Comparison of ENCODE assay signal across 7 cellular contexts in genomic region chr16:13739621-13740373, GRCh38.
A peak's percentile ranks its signal among the peaks of the same experiment; 100 is the strongest.
DNase-seq lines count a peak whose midpoint lies in the region; ATAC-seq, FAIRE-seq and TF ChIP-seq lines count a peak whose summit lies in the region.
"Not testable (repeated sequence)": the region's sequence is repeated elsewhere in the genome, so short reads cannot be mapped to it uniquely, and the experiment has no call there.

No MANE protein-coding gene starts in this region.

- POLR2A ChIA-PET in OCI-LY7 (lab: Charles Lee), result not testable (repeated sequence)
- POLR2A ChIA-PET in K562 (lab: Yijun Ruan, JAX), result interaction anchor here (0.6 kb wide), 1 partner anchor 28 kb away, joined by 3 read pairs; no protein-coding TSS in a partner anchor

- not testable (repeated sequence) for H3K36me3 ChIP-seq in OCI-LY7 (ENCODE audit: insufficient read depth, low read length); K562 (ENCODE audit: control insufficient read depth, insufficient read depth, low read length); heart left ventricle; mesendoderm (ENCODE audit: control insufficient read depth, insufficient read depth, low read length)

- H3K9me1 ChIP-seq in K562 (ENCODE audit: control insufficient read depth, insufficient read depth, low read length), result not testable (repeated sequence)

- H3K36me3 Mint-ChIP-seq in HFFc6 (ENCODE audit: low read depth), result not testable (repeated sequence)

- H4K5ac ChIP-seq in mesendoderm (ENCODE audit: low read length), result not testable (repeated sequence)

- not testable (repeated sequence) for H2BK15ac ChIP-seq in mesendoderm (replicated peaks; ENCODE audit: low read depth)

- FAIRE-seq in K562 (lab: Jason Lieb, UNC), result not testable (repeated sequence)

- in situ Hi-C loops in K562 (cut with MboI), result not testable (repeated sequence)

- WGBS in K562 (ENCODE audit: insufficient coverage, low coverage, missing lambda C conversion rate), result 7% methylated on average over 14 of the region's 14 CpGs
- WGBS in heart left ventricle, 4 donors, result 78 to 90% (median 79%) methylated on average over 14 of the region's 14 CpGs
- no CpG with 5 or more reads among the region's 14 CpGs for WGBS in mesendoderm (ENCODE audit: extremely low coverage, insufficient coverage, low lambda C conversion rate)

- not testable (repeated sequence) for H3K4me3 Mint-ChIP-seq in HFFc6

- not testable (repeated sequence) for H4K8ac ChIP-seq in mesendoderm (ENCODE audit: low read depth, low read length)

- TF ChIP-seq RAD21 in K562 (CRISPR knock-in tag; conservative IDR thresholded peaks at IDR 0.05 in 1 of 2, IDR thresholded peaks at IDR 0.05 in 1 of 2), result 0 out of 4 replicates have a peak, but pooled peaks of 1 of the 2 experiments have one; percentile 14

- not testable (repeated sequence) for H3K4ac ChIP-seq in mesendoderm (ENCODE audit: low read depth, low read length)

- H2BK5ac ChIP-seq in mesendoderm (ENCODE audit: low read length), result not testable (repeated sequence)

- not testable (repeated sequence) for BruUV-seq in OCI-LY7 (replicated peaks; lab: Mats Ljungman, UMichigan); K562 (replicated peaks; lab: Mats Ljungman, UMichigan)

- CTCF ChIA-PET in OCI-LY7 (lab: Charles Lee; ENCODE audit: unreplicated experiment), result not testable (repeated sequence)
- CTCF ChIA-PET in K562 (lab: Yijun Ruan, JAX; ENCODE audit: low intra/inter-chr PET ratio), result interaction anchor here (0.6 to 1.8 kb wide), 3 partner anchors 126 to 180 kb away, joined by 3 to 5 read pairs (median 3); partner anchors contain the start of gene ERCC4

- H2AK5ac ChIP-seq in mesendoderm (ENCODE audit: low read length), result not testable (repeated sequence)

- not testable (repeated sequence) for H3K79me2 ChIP-seq in OCI-LY7 (ENCODE audit: insufficient read depth, low read depth, low read length); K562 (ENCODE audit: control insufficient read depth, insufficient read depth, low read length); mesendoderm (ENCODE audit: control insufficient read depth, insufficient read depth, low read length)

- TF ChIP-seq POLR2A in K562 (conservative IDR thresholded peaks at IDR 0.05); heart left ventricle (IDR thresholded peaks at IDR 0.05): not testable (repeated sequence)

- intact Hi-C loops in OCI-LY7 (cut with micrococcal nuclease; ENCODE audit: unreplicated experiment), result not testable (repeated sequence)
- intact Hi-C loops in K562 (cut with micrococcal nuclease), result loop anchor here (10.0 kb wide), 1 partner anchor 125 kb away; no protein-coding TSS in a partner anchor
- intact Hi-C loops in heart left ventricle (cut with DNase I), result loop anchor here in 5 of 10 donors (5.0 to 10.0 kb wide), 3 partner anchors 125 to 133 kb away; no protein-coding TSS in a partner anchor

- H3K27me3 Mint-ChIP-seq in HFFc6 (ENCODE audit: insufficient read depth), result not testable (repeated sequence)

- H3K27me3 ChIP-seq in K562 (ENCODE audit: control insufficient read depth in 2 of 2, insufficient read depth in 2 of 2, low read length in 2 of 2); heart left ventricle; mesendoderm (ENCODE audit: insufficient read depth, low read length, poor library complexity): not testable (repeated sequence)

- H3K27ac Mint-ChIP-seq in HFFc6, result not testable (repeated sequence)

- not testable (repeated sequence) for H3K23ac ChIP-seq in mesendoderm (ENCODE audit: low read length)

- not testable (repeated sequence) for H3K56ac ChIP-seq in mesendoderm (ENCODE audit: low read length)

- H4K20me1 ChIP-seq in OCI-LY7 (ENCODE audit: insufficient read depth, low read length); K562 (replicated peaks; ENCODE audit: control insufficient read depth, insufficient read depth, low read length): not testable (repeated sequence)

- not testable (repeated sequence) for H3K9me3 ChIP-seq in OCI-LY7 (ENCODE audit: low read length); K562 (replicated peaks; ENCODE audit: control insufficient read depth, insufficient read depth, low read depth, low read length)
- H3K9me3 ChIP-seq in heart left ventricle, result peaks cover 0 to 14% (median 2%) of the 10 kb centered on the region in 12 donors

- H3K4me3 ChIP-seq in OCI-LY7 (ENCODE audit: low read depth, low read length, poor library complexity, severe bottlenecking); K562; heart left ventricle; mesendoderm (ENCODE audit: low read length): not testable (repeated sequence)

- H3K27ac ChIP-seq in OCI-LY7 (ENCODE audit: low read depth, low read length, poor library complexity, severe bottlenecking); K562 (ENCODE audit: extremely low read depth, low read depth, low read length); heart left ventricle; mesendoderm (ENCODE audit: low read depth, low read length): not testable (repeated sequence)

- not testable (repeated sequence) for ATAC-seq in K562, heart left ventricle

- not testable (repeated sequence) for H3K4me1 ChIP-seq in OCI-LY7 (ENCODE audit: insufficient read depth, low read length, poor library complexity, severe bottlenecking); K562 (replicated peaks in 1 of 2; ENCODE audit: control insufficient read depth in 2 of 2, insufficient read depth in 2 of 2, low read length in 2 of 2); heart left ventricle; mesendoderm (ENCODE audit: control insufficient read depth, low read depth, low read length)

- not testable (repeated sequence) for TF ChIP-seq EP300 in K562 (IDR thresholded peaks at IDR 0.05; ENCODE audit: low read length)

- H3K4me1 Mint-ChIP-seq in HFFc6 (ENCODE audit: low read depth), result not testable (repeated sequence)

- not testable (repeated sequence) for H3K4me2 ChIP-seq in OCI-LY7 (ENCODE audit: low read length); K562 (ENCODE audit: insufficient read depth, low read length); mesendoderm (ENCODE audit: low read length)

- H2BK120ac ChIP-seq in mesendoderm (ENCODE audit: low read depth, low read length), result not testable (repeated sequence)

- not testable (repeated sequence) for H3K18ac ChIP-seq in mesendoderm (ENCODE audit: low read length)

- DNase-seq in DMS53 (lab: John Stamatoyannopoulos, UW) (peak; percentile 21), NCI-H2171 treated with DMSO at 0.1 percent for 48 hours (lab: John Stamatoyannopoulos, UW) (peak; percentile 51), mesendoderm (peak; percentile 3)
- not testable (repeated sequence) for DNase-seq in HFFc6; OCI-LY7 (ENCODE audit: low spot score); K562 (ENCODE audit: extremely low read depth in 1 of 4, low spot score in 3 of 4); heart left ventricle

- H3K9ac ChIP-seq in K562 (ENCODE audit: insufficient read depth in 1 of 2, low read depth in 2 of 2, low read length in 2 of 2); mesendoderm (ENCODE audit: low read length): not testable (repeated sequence)

- TF ChIP-seq CTCF in HFFc6 (IDR thresholded peaks at IDR 0.05) (0 out of 2 replicates have a peak, but pooled peaks have one; percentile 6), OCI-LY7 (conservative IDR thresholded peaks at IDR 0.05; ENCODE audit: low read length) (0 out of 2 replicates have a peak, but pooled peaks have one; percentile 21), K562 (IDR thresholded peaks at IDR 0.05 in 2 of 3, conservative IDR thresholded peaks at IDR 0.05 in 1 of 3; ENCODE audit: insufficient read depth in 2 of 3, low read depth in 1 of 3, low read length in 3 of 3) (0 out of 6 replicates have a peak, but pooled peaks have one; percentile 20 to 25 (median 20)), heart left ventricle (IDR thresholded peaks at IDR 0.05) (peak in 7 of 12 donors; percentile 8 to 31 (median 17))

- H3K9me3 Mint-ChIP-seq in HFFc6, result peaks cover 42% of the 10 kb centered on the region

- H2AFZ ChIP-seq in OCI-LY7 (ENCODE audit: low read length); K562 (ENCODE audit: low read depth, low read length): not testable (repeated sequence)

- H3K9me2 ChIP-seq in OCI-LY7 (ENCODE audit: insufficient read depth, low read length), result not testable (repeated sequence)

- not testable (repeated sequence) for H3K79me1 ChIP-seq in mesendoderm (ENCODE audit: low read length)
